In the genomic region with DNA sequence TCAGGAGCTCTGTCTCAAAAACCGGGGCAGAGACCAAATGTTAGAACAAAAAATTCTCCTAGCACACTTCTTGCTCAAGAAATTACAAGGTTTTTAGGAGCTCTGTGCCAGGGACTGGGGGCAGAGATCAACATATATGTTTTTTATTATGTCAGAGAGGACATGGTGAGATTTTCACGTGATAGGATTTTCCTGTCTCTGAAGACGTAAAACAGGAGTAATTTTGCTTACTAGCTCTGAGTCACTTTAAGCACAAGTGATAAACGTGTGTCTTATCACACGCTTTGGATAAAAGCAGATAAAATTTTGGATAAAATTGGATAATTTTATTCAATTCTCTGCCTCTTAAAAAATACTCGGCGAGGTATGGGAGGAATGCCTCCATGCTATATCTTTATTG, we compare ENCODE assay signal across 17 cellular contexts. TPM values are rescaled to one million over a fixed set of nuclear protein-coding genes. Genes with fewer than 3 reads are reported as not detected.
DNase-seq lines count a peak whose midpoint lies in the region; ATAC-seq, FAIRE-seq and TF ChIP-seq lines count a peak whose summit lies in the region.
"Had no signal": no experiment of that assay in that cellular context is flagged by ENCODE, and none has a peak within 500 bp of the region (broad histone marks: within the 10 kb centered on the region; RNA-seq: fewer than 3 reads in every experiment).

No MANE protein-coding gene starts in this region.

- H3K4me1 ChIP-seq in K562 (replicated peaks in 1 of 2; ENCODE audit: control insufficient read depth in 2 of 2, insufficient read depth in 2 of 2, low read length in 2 of 2) (peaks cover 0 to 8% of the 10 kb centered on the region in 2 experiments; a peak in 2 of 5 replicates), mesodermal cell (ENCODE audit: control insufficient read depth, insufficient read depth, low read length, poor library complexity, severe bottlenecking) (peaks cover 15% of the 10 kb centered on the region)
- H3K4me1 ChIP-seq: BE2C had no signal

- H3K27ac ChIP-seq in K562 (ENCODE audit: extremely low read depth, low read depth, low read length) (no peak overlapping the region), mesodermal cell (ENCODE audit: low read depth, low read length, severe bottlenecking) (peak overlapping the region; percentile 74)
- H3K27ac ChIP-seq: A549, C4-2B had no signal

- no peak overlapping the region for H3K27ac Mint-ChIP-seq in CD14-positive monocyte
- H3K27ac Mint-ChIP-seq: CD8-positive, alpha-beta T cell; HFFc6 had no signal

- TF ChIP-seq EP300 in K562 (IDR thresholded peaks at IDR 0.05; ENCODE audit: low read length): no peak

- no peaks in the 10 kb centered on the region for H3K9me3 Mint-ChIP-seq in CD14-positive monocyte
- H3K9me3 Mint-ChIP-seq: CD8-positive, alpha-beta T cell; HFFc6 had no signal

- H4K20me1 ChIP-seq in K562 (replicated peaks; ENCODE audit: control insufficient read depth, insufficient read depth, low read length): 0 out of 2 replicates have a peak, but pooled peaks cover 8% of the 10 kb centered on the region

- H3K9ac ChIP-seq in K562 (ENCODE audit: insufficient read depth in 1 of 2, low read depth in 2 of 2, low read length in 2 of 2): no peak overlapping the region

- H2AFZ ChIP-seq in K562 (ENCODE audit: low read depth, low read length): no peak overlapping the region

- no peak for ATAC-seq in K562
- ATAC-seq in GM21576 (IDR thresholded peaks at IDR 0.05; ENCODE audit: unreplicated experiment): no peak
- ATAC-seq: A549; CD8-positive, alpha-beta T cell had no signal

- BruUV-seq in K562 (replicated peaks; lab: Mats Ljungman, UMichigan): no TSS peak

- H3K4me3 ChIP-seq in K562 (no peak overlapping the region), fibroblast of pulmonary artery (replicated peaks; ENCODE audit: low read depth, low read length) (no peak overlapping the region), mesodermal cell (ENCODE audit: extremely low read depth, insufficient read depth, low read length, poor library complexity, severe bottlenecking) (no peak overlapping the region)
- H3K4me3 ChIP-seq: A549 had no signal

- H3K27me3 ChIP-seq in K562 (ENCODE audit: control insufficient read depth in 2 of 2, insufficient read depth in 2 of 2, low read length in 2 of 2): peaks cover 21 to 43% of the 10 kb centered on the region in 2 experiments
- H3K27me3 ChIP-seq: BE2C had no signal

- DNase-seq in K562 (ENCODE audit: extremely low read depth in 1 of 4, low spot score in 3 of 4) (no peak), fibroblast of pulmonary artery (ENCODE audit: low read depth) (peak; percentile 18), CD14-positive monocyte (ENCODE audit: low spot score) (no peak), SKM-1 treated with dmso at 0.1 percent for 144 hours (lab: John Stamatoyannopoulos, UW; ENCODE audit: unreplicated experiment) (no peak)
- DNase-seq: BE2C; CD8-positive, alpha-beta T cell; COR-L47; DND-41; GF-D8; HCEC 1CT; HFFc6; IMR-90 had no signal

- H3K36me3 ChIP-seq in K562 (ENCODE audit: control insufficient read depth, insufficient read depth, low read length) (no peaks in the 10 kb centered on the region), mesodermal cell (ENCODE audit: control insufficient read depth, insufficient read depth, low read length) (no peaks in the 10 kb centered on the region)
- H3K36me3 ChIP-seq: BE2C had no signal

- no peaks in the 10 kb centered on the region for H3K9me1 ChIP-seq in K562 (ENCODE audit: control insufficient read depth, insufficient read depth, low read length)

- TF ChIP-seq CTCF in K562 (IDR thresholded peaks at IDR 0.05 in 2 of 3, conservative IDR thresholded peaks at IDR 0.05 in 1 of 3; ENCODE audit: insufficient read depth in 2 of 3, low read depth in 1 of 3, low read length in 3 of 3) (no peak), fibroblast of pulmonary artery (IDR thresholded peaks at IDR 0.05; ENCODE audit: low read length, missing control alignments) (no peak), CD14-positive monocyte (IDR thresholded peaks at IDR 0.05) (no peak)

- FAIRE-seq in K562 (lab: Jason Lieb, UNC): no peak
- FAIRE-seq: A549, GM19239 had no signal

- intact Hi-C loops in K562 (cut with micrococcal nuclease): no loop called here
- intact Hi-C loops in CD14-positive monocyte (cut with micrococcal nuclease): no loop called here

- POLR2A ChIA-PET in K562 (lab: Yijun Ruan, JAX): interaction anchor here (0.6 to 1.8 kb wide), 6 partner anchors 11 to 304 kb away, joined by 3 to 6 read pairs (median 3); no protein-coding TSS in a partner anchor

- in situ Hi-C loops in K562 (cut with MboI): no loop called here

- WGBS in K562 (ENCODE audit: insufficient coverage, low coverage, missing lambda C conversion rate): 0% methylated on average over 7 of the region's 7 CpGs
- WGBS in mesodermal cell (ENCODE audit: insufficient coverage in 2 of 2), 2 experiments: 89 to 90% methylated on average over 3 to 4 of the region's 7 CpGs

- H3K79me2 ChIP-seq in K562 (ENCODE audit: control insufficient read depth, insufficient read depth, low read length): no peaks in the 10 kb centered on the region

- H3K36me3 Mint-ChIP-seq in CD14-positive monocyte: no peaks in the 10 kb centered on the region
- H3K36me3 Mint-ChIP-seq: CD8-positive, alpha-beta T cell had no signal

- no peaks in the 10 kb centered on the region for H3K4me1 Mint-ChIP-seq in CD14-positive monocyte

- H3K4me3 Mint-ChIP-seq in CD14-positive monocyte: no peak overlapping the region
- H3K4me3 Mint-ChIP-seq: CD8-positive, alpha-beta T cell; HFFc6 had no signal

- H3K9me3 ChIP-seq in K562 (replicated peaks; ENCODE audit: control insufficient read depth, insufficient read depth, low read depth, low read length) (no peaks in the 10 kb centered on the region), mesodermal cell (ENCODE audit: control insufficient read depth, low read length) (no peaks in the 10 kb centered on the region)
- H3K9me3 ChIP-seq: A549, BE2C had no signal

- H3K4me2 ChIP-seq in K562 (ENCODE audit: insufficient read depth, low read length): no peak overlapping the region
- H3K4me2 ChIP-seq: A549 had no signal

- no peak for TF ChIP-seq POLR2A in K562 (conservative IDR thresholded peaks at IDR 0.05)

- H3K27me3 Mint-ChIP-seq in CD14-positive monocyte (ENCODE audit: low read depth in 3 of 3): peaks cover 14 to 29% (median 17%) of the 10 kb centered on the region in 3 donors

- TF ChIP-seq RAD21 in K562 (CRISPR knock-in tag; conservative IDR thresholded peaks at IDR 0.05 in 1 of 2, IDR thresholded peaks at IDR 0.05 in 1 of 2): no peak

- CTCF ChIA-PET in K562 (lab: Yijun Ruan, JAX; ENCODE audit: low intra/inter-chr PET ratio): no interaction called here

TF ChIP-seq in K562, 482 proteins besides CTCF, POLR2A, EP300 and RAD21:
- TF ChIP-seq, protein P1, sequence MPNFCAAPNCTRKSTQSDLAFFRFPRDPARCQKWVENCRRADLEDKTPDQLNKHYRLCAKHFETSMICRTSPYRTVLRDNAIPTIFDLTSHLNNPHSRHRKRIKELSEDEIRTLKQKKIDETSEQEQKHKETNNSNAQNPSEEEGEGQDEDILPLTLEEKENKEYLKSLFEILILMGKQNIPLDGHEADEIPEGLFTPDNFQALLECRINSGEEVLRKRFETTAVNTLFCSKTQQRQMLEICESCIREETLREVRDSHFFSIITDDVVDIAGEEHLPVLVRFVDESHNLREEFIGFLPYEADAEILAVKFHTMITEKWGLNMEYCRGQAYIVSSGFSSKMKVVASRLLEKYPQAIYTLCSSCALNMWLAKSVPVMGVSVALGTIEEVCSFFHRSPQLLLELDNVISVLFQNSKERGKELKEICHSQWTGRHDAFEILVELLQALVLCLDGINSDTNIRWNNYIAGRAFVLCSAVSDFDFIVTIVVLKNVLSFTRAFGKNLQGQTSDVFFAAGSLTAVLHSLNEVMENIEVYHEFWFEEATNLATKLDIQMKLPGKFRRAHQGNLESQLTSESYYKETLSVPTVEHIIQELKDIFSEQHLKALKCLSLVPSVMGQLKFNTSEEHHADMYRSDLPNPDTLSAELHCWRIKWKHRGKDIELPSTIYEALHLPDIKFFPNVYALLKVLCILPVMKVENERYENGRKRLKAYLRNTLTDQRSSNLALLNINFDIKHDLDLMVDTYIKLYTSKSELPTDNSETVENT (CRISPR knock-in tag; IDR thresholded peaks at IDR 0.05): no peak
- TF ChIP-seq FOSL1 (tag; conservative IDR thresholded peaks at IDR 0.05): peak; percentile 51

RNA-seq across cellular contexts. Expression of gene ODC1, which starts 34.9 kb away (rescaled TPM):
- 99.9 and 124 TPM in 2 replicates for total RNA-seq in K562 (2011; cell fraction: chromatin; rRNA removed; ENCODE audit: low replicate concordance)
- total RNA-seq in K562 (2011; cell fraction: nucleolus; rRNA removed): 80.3 and 83.7 TPM in 2 replicates
- total RNA-seq in K562 (2011; cell fraction: nucleoplasm; rRNA removed): 115 and 142 TPM in 2 replicates
- total RNA-seq in K562 (2014; rRNA removed) (392 and 447 TPM in 2 replicates), K562 (2014; rRNA removed; fragmentation: Illumina TruSeq; extraction: Trizol) (525 and 551 TPM in 2 replicates), K562 (2015; rRNA removed; fragmentation: Illumina TruSeq; extraction: Trizol) (512 and 539 TPM in 2 replicates), K562 (2021) (379 and 398 TPM in 2 replicates)
- polyA plus RNA-seq in K562 (2011; rRNA removed) (368 and 563 TPM in 2 replicates), K562 (2014; fragmentation: Illumina TruSeq; extraction: Trizol) (473 and 553 TPM in 2 replicates), K562 (2014; fragmentation: Nextera tagmentation; extraction: Ambion mirVana) (100 to 1,000 TPM; 142 to 169 TPM), K562 (2014; rRNA removed) (457 and 488 TPM in 2 replicates), CD14-positive monocyte (10 to 100 TPM; 22.7 to 23.6 TPM)
- polyA plus RNA-seq in K562 (2011; cell fraction: cytosol; rRNA removed): 282 and 395 TPM in 2 replicates
- polyA plus RNA-seq in K562 (2011; cell fraction: nucleus; rRNA removed): 190 and 232 TPM in 2 replicates
- polyA plus RNA-seq in K562 (2012): 213 and 358 TPM in 2 replicates
- polyA minus RNA-seq in K562 (2011; rRNA and poly(A)+ RNA removed): 600 and 763 TPM in 2 replicates
- polyA minus RNA-seq in K562 (2011; cell fraction: cytosol; rRNA and poly(A)+ RNA removed): 138 and 222 TPM in 2 replicates
- 41.1 and 78.2 TPM in 2 replicates for polyA minus RNA-seq in K562 (2011; cell fraction: nucleus; rRNA and poly(A)+ RNA removed)
- polyA plus RNA-seq in mesodermal cell (2013, experiment 1 of 2): 101 TPM
- 104 TPM for polyA plus RNA-seq in mesodermal cell (2013, experiment 2 of 2)

Comparison
In these comparisons a context has a peak if more than half of its experiments do, and no peak if none do; other contexts are left out.
1. RNA of gene ODC1, which starts 34.9 kb away (polyA plus RNA-seq): 142 to 563 TPM in K562; 22.7 to 23.6 TPM in CD14-positive monocyte; every median in the first group is over 4 times any median in the second.